In the genomic region with DNA sequence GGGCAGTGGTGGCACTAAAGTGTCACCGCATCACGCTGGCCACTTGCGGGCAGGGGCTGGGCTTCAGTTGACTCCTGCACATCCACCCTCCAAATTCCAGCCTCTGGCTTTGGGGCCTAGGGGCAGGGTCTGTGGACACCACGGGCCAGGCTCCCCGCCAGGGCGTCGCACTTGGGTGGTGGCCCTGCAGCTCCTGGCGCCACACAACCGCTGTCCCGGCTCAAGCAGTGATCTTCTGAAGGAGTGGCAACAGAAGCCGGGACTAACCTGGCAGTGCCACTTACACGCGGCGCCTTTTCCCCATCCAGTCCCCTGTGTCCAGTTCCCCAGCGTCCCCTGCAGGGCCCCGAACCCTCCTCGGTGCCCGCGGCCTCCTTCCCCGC, we compare ENCODE assay signal across 10 cellular contexts.
DNase-seq lines count a peak whose midpoint lies in the region; ATAC-seq and TF ChIP-seq lines count a peak whose summit lies in the region.
"Had no signal": no experiment of that assay in that cellular context is flagged by ENCODE, and none has a peak within 500 bp of the region (broad histone marks: within the 10 kb centered on the region; RNA-seq: fewer than 3 reads in every experiment).

No MANE protein-coding gene starts in this region.

- H3K9ac ChIP-seq in SK-N-SH, result peak overlapping the region; percentile 20; the same call in 1 of the 2 replicates

- H3K36me3 ChIP-seq in SK-N-SH (replicated peaks in 1 of 2; ENCODE audit: control insufficient read depth in 1 of 2, insufficient read depth in 2 of 2, low read length in 1 of 2) (no peaks in the 10 kb centered on the region), right atrium auricular region (no peaks in the 10 kb centered on the region)

- no peaks in the 10 kb centered on the region for H3K79me2 ChIP-seq in SK-N-SH (ENCODE audit: insufficient read depth)

- no peak for ATAC-seq in GM21576 (IDR thresholded peaks at IDR 0.05; ENCODE audit: unreplicated experiment)
- ATAC-seq in HG03095 (IDR thresholded peaks at IDR 0.05; ENCODE audit: unreplicated experiment), result no peak
- ATAC-seq in HG03039 (IDR thresholded peaks at IDR 0.05; ENCODE audit: unreplicated experiment), result no peak

- DNase-seq in SK-N-SH (no peak), right atrium auricular region (ENCODE audit: low spot score) (no peak), retinal pigment epithelial cell (ENCODE audit: low read depth) (no peak), mesenteric fat pad (ENCODE audit: low spot score) (no peak)
- DNase-seq: activated effector memory CD4-positive, alpha-beta T cell treated with anti-CD3 and anti-CD28 coated beads, Interleukin-2, amount 50 U/mL, for 16 hours; erythroblast had no signal

- peak overlapping the region; percentile 30 for H3K27ac ChIP-seq in C4-2B
- H3K27ac ChIP-seq in SK-N-SH (ENCODE audit: low read depth in 2 of 2, low read length in 1 of 2), result peak overlapping the region in 1 of 2 experiments; percentile 53; a peak in 1 of 4 replicates
- H3K27ac ChIP-seq in right atrium auricular region, result peak overlapping the region in 1 of 2 donors; percentile 29

- peaks cover 6% of the 10 kb centered on the region; the same call in 1 of the 2 replicates for H3K27me3 ChIP-seq in SK-N-SH (ENCODE audit: insufficient read depth)
- H3K27me3 ChIP-seq in right atrium auricular region, result no peaks in the 10 kb centered on the region

- H3K9me3 ChIP-seq in SK-N-SH (no peaks in the 10 kb centered on the region), right atrium auricular region (no peaks in the 10 kb centered on the region)

- no peak for TF ChIP-seq RAD21 in SK-N-SH (IDR thresholded peaks at IDR 0.05; ENCODE audit: low read length)

- H3K4me3 ChIP-seq in SK-N-SH (ENCODE audit: low read depth in 2 of 2, low read length in 1 of 2) (peak overlapping the region; percentile 57 to 75), right atrium auricular region (peak overlapping the region; percentile 47 to 62), retinal pigment epithelial cell (ENCODE audit: low read length) (peak overlapping the region; percentile 64)

- H3K9me2 ChIP-seq in SK-N-SH, result no peaks in the 10 kb centered on the region

- CTCF ChIA-PET in SK-N-SH (lab: Yijun Ruan, JAX), result interaction anchor here (1.0 to 5.2 kb wide), 4 partner anchors 10 to 68 kb away, joined by 3 to 32 read pairs (median 4); no protein-coding TSS in a partner anchor

- TF ChIP-seq EP300 in SK-N-SH (IDR thresholded peaks at IDR 0.05; ENCODE audit: borderline replicate concordance in 1 of 2, low read depth in 1 of 2, low read length in 1 of 2), result no peak

- H3K4me1 ChIP-seq in SK-N-SH (ENCODE audit: control insufficient read depth in 1 of 2, insufficient read depth in 2 of 2, low read depth in 1 of 2, low read length in 1 of 2), result peaks cover 0 to 23% of the 10 kb centered on the region in 2 experiments; a peak in 2 of 4 replicates
- peaks cover 0 to 10% of the 10 kb centered on the region in 2 donors for H3K4me1 ChIP-seq in right atrium auricular region

- TF ChIP-seq CTCF in C4-2B (conservative IDR thresholded peaks at IDR 0.05), result no peak
- no peak for TF ChIP-seq CTCF in SK-N-SH (IDR thresholded peaks at IDR 0.05)
- TF ChIP-seq CTCF in right atrium auricular region (IDR thresholded peaks at IDR 0.05), result no peak
- no peak for TF ChIP-seq CTCF in retinal pigment epithelial cell (conservative IDR thresholded peaks at IDR 0.05; ENCODE audit: low read depth, low read length)

- POLR2A ChIA-PET in SK-N-SH (lab: Yijun Ruan, JAX), result no interaction called here

- no peaks in the 10 kb centered on the region for H3F3A ChIP-seq in SK-N-SH (replicated peaks; ENCODE audit: insufficient read depth)

- peak overlapping the region; percentile 83 for H3K4me2 ChIP-seq in SK-N-SH

- peak overlapping the region; percentile 73; the same call in 1 of the 2 replicates for H2AFZ ChIP-seq in SK-N-SH (ENCODE audit: low read depth)

- H4K20me1 ChIP-seq in SK-N-SH (ENCODE audit: insufficient read depth), result no peaks in the 10 kb centered on the region

- WGBS in SK-N-SH (ENCODE audit: low lambda C conversion rate), result 36% methylated on average over 17 of the region's 20 CpGs

TF ChIP-seq in SK-N-SH, 30 proteins besides CTCF, POLR2A, EP300 and RAD21:
- TF ChIP-seq MXI1 (IDR thresholded peaks at IDR 0.05; ENCODE audit: low read depth, low read length), result no peak
- TF ChIP-seq CHD2 (IDR thresholded peaks at IDR 0.05; ENCODE audit: low read length, partially characterized antibody), result no peak
- TF ChIP-seq POLR2AphosphoS5 (IDR thresholded peaks at IDR 0.05; ENCODE audit: low read depth, low read length), result no peak
- TF ChIP-seq, protein P1, sequence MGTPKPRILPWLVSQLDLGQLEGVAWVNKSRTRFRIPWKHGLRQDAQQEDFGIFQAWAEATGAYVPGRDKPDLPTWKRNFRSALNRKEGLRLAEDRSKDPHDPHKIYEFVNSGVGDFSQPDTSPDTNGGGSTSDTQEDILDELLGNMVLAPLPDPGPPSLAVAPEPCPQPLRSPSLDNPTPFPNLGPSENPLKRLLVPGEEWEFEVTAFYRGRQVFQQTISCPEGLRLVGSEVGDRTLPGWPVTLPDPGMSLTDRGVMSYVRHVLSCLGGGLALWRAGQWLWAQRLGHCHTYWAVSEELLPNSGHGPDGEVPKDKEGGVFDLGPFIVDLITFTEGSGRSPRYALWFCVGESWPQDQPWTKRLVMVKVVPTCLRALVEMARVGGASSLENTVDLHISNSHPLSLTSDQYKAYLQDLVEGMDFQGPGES (IDR thresholded peaks at IDR 0.05; ENCODE audit: low read depth, low read length), result no peak
- TF ChIP-seq NFIC (IDR thresholded peaks at IDR 0.05; ENCODE audit: borderline replicate concordance), result no peak
- TF ChIP-seq FOSL2 (IDR thresholded peaks at IDR 0.05; ENCODE audit: borderline replicate concordance, low read depth), result no peak
- no peak for TF ChIP-seq FOXM1 (IDR thresholded peaks at IDR 0.05; ENCODE audit: low read depth)
- TF ChIP-seq MEF2A (IDR thresholded peaks at IDR 0.05; ENCODE audit: borderline replicate concordance, low read depth), result no peak
- TF ChIP-seq FOXJ3 (CRISPR knock-in tag; IDR thresholded peaks at IDR 0.05), result no peak
- TF ChIP-seq RCOR1 (IDR thresholded peaks at IDR 0.05; ENCODE audit: low read length), result no peak
- no peak for TF ChIP-seq RFX5 (IDR thresholded peaks at IDR 0.05; ENCODE audit: low read length)
- TF ChIP-seq RXRA (IDR thresholded peaks at IDR 0.05; ENCODE audit: borderline replicate concordance, low read depth), result no peak
- TF ChIP-seq, protein P2, sequence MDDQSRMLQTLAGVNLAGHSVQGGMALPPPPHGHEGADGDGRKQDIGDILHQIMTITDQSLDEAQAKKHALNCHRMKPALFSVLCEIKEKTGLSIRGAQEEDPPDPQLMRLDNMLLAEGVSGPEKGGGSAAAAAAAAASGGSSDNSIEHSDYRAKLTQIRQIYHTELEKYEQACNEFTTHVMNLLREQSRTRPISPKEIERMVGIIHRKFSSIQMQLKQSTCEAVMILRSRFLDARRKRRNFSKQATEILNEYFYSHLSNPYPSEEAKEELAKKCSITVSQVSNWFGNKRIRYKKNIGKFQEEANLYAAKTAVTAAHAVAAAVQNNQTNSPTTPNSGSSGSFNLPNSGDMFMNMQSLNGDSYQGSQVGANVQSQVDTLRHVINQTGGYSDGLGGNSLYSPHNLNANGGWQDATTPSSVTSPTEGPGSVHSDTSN (IDR thresholded peaks at IDR 0.05), result no peak
- TF ChIP-seq, protein P3, sequence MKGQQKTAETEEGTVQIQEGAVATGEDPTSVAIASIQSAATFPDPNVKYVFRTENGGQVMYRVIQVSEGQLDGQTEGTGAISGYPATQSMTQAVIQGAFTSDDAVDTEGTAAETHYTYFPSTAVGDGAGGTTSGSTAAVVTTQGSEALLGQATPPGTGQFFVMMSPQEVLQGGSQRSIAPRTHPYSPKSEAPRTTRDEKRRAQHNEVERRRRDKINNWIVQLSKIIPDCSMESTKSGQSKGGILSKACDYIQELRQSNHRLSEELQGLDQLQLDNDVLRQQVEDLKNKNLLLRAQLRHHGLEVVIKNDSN (IDR thresholded peaks at IDR 0.05; ENCODE audit: borderline replicate concordance, low read depth), result no peak
- TF ChIP-seq, protein P4, sequence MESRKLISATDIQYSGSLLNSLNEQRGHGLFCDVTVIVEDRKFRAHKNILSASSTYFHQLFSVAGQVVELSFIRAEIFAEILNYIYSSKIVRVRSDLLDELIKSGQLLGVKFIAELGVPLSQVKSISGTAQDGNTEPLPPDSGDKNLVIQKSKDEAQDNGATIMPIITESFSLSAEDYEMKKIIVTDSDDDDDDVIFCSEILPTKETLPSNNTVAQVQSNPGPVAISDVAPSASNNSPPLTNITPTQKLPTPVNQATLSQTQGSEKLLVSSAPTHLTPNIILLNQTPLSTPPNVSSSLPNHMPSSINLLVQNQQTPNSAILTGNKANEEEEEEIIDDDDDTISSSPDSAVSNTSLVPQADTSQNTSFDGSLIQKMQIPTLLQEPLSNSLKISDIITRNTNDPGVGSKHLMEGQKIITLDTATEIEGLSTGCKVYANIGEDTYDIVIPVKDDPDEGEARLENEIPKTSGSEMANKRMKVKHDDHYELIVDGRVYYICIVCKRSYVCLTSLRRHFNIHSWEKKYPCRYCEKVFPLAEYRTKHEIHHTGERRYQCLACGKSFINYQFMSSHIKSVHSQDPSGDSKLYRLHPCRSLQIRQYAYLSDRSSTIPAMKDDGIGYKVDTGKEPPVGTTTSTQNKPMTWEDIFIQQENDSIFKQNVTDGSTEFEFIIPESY (IDR thresholded peaks at IDR 0.05; ENCODE audit: borderline replicate concordance, low read depth), result no peak
- TF ChIP-seq, protein P5, sequence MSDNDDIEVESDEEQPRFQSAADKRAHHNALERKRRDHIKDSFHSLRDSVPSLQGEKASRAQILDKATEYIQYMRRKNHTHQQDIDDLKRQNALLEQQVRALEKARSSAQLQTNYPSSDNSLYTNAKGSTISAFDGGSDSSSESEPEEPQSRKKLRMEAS (IDR thresholded peaks at IDR 0.05; ENCODE audit: low read depth), result no peak
- no peak for TF ChIP-seq TCF12 (IDR thresholded peaks at IDR 0.05)
- no peak for TF ChIP-seq GATA2 (CRISPR knock-in tag; IDR thresholded peaks at IDR 0.05)
